Comparison of ENCODE assay signal across 1 cellular context in the genomic region with DNA sequence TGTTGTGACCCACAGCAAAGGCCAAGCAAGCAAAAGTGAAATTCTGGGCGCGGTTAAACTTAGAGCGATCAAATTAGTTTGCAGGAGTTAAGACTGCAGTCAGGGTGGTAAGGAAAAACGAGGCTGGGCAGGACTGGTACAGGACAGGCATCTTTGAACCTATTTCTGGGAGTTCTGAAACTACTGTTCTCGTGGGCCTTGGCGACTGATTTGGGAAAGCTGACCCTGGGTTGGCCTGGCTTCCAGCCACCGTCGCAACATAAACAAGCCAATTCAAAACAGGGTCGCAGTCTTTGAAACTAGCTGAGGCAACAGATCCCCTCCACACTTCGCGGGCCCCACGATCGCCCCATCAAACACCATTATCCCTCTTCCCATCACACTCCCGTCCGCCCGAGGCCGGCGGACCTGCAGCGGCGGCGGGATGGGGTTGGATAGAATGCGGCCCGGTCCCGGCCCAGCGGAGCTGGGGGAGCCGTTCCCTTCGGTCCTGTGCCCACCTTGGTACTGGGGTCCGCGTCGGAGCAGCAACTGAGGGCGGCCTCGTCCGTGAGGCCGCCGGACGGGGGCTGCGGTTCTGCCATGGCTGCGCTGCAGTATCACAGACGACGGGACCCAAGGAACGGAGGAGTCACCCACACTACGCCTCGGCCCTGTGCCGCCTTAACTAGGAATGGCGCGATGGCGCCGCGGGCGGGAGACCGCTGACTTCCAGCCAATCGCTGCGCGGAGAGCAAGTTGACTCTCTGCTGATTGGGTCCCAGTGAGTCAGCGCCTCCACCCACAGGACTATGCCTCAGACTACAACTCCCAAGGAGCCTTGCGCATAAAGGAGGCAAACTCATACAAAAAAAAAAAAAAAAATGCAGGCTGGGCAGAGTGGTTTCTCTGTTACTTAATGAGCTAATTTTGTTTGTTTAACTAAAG.
A peak's percentile ranks its signal among the peaks of the same experiment; 100 is the strongest.
TF ChIP-seq lines count a peak whose summit lies in the region.

A gene (minus strand): TSS at position 675 of the 927 bp plus-strand sequence. CDS start 91 bp downstream, at position 584.

TF ChIP-seq in HEK293, 187 proteins besides CTCF, POLR2A, EP300 and RAD21 (continued from another document and continues in another):
- TF ChIP-seq, protein P1, sequence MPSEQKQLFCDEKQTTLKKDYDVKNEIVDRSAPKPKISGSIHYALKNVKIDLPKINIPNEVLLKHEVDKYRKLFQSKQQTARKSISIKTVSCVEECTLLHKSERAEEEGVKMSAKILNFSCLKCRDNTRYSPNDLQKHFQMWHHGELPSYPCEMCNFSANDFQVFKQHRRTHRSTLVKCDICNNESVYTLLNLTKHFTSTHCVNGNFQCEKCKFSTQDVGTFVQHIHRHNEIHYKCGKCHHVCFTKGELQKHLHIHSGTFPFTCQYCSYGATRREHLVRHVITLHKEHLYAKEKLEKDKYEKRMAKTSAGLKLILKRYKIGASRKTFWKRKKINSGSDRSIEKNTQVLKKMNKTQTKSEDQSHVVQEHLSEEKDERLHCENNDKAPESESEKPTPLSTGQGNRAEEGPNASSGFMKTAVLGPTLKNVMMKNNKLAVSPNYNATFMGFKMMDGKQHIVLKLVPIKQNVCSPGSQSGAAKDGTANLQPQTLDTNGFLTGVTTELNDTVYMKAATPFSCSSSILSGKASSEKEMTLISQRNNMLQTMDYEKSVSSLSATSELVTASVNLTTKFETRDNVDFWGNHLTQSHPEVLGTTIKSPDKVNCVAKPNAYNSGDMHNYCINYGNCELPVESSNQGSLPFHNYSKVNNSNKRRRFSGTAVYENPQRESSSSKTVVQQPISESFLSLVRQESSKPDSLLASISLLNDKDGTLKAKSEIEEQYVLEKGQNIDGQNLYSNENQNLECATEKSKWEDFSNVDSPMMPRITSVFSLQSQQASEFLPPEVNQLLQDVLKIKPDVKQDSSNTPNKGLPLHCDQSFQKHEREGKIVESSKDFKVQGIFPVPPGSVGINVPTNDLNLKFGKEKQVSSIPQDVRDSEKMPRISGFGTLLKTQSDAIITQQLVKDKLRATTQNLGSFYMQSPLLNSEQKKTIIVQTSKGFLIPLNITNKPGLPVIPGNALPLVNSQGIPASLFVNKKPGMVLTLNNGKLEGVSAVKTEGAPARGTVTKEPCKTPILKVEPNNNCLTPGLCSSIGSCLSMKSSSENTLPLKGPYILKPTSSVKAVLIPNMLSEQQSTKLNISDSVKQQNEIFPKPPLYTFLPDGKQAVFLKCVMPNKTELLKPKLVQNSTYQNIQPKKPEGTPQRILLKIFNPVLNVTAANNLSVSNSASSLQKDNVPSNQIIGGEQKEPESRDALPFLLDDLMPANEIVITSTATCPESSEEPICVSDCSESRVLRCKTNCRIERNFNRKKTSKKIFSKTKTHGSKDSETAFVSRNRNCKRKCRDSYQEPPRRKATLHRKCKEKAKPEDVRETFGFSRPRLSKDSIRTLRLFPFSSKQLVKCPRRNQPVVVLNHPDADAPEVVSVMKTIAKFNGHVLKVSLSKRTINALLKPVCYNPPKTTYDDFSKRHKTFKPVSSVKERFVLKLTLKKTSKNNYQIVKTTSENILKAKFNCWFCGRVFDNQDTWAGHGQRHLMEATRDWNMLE (tag by site-specific recombination; conservative IDR thresholded peaks at IDR 0.05; ENCODE audit: low read depth), result 0 out of 2 replicates have a peak, but pooled peaks have one; percentile 18
- TF ChIP-seq, protein P2, sequence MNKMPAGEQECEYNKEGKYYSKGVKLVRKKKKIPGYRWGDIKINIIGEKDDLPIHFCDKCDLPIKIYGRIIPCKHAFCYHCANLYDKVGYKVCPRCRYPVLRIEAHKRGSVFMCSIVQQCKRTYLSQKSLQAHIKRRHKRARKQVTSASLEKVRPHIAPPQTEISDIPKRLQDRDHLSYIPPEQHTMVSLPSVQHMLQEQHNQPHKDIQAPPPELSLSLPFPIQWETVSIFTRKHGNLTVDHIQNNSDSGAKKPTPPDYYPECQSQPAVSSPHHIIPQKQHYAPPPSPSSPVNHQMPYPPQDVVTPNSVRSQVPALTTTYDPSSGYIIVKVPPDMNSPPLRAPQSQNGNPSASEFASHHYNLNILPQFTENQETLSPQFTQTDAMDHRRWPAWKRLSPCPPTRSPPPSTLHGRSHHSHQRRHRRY (tag by site-specific recombination; IDR thresholded peaks at IDR 0.05), result no peak
- TF ChIP-seq, protein P3, sequence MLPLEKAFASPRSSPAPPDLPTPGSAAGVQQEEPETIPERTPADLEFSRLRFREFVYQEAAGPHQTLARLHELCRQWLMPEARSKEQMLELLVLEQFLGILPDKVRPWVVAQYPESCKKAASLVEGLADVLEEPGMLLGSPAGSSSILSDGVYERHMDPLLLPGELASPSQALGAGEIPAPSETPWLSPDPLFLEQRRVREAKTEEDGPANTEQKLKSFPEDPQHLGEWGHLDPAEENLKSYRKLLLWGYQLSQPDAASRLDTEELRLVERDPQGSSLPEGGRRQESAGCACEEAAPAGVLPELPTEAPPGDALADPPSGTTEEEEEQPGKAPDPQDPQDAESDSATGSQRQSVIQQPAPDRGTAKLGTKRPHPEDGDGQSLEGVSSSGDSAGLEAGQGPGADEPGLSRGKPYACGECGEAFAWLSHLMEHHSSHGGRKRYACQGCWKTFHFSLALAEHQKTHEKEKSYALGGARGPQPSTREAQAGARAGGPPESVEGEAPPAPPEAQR (tag by site-specific recombination; IDR thresholded peaks at IDR 0.05), result no peak; the same call in 1 of the 2 replicates
- TF ChIP-seq ZNF239 (tag by site-specific recombination; IDR thresholded peaks at IDR 0.05), result no peak
- no peak for TF ChIP-seq OVOL3 (tag by site-specific recombination; IDR thresholded peaks at IDR 0.05)
- TF ChIP-seq, protein P4, sequence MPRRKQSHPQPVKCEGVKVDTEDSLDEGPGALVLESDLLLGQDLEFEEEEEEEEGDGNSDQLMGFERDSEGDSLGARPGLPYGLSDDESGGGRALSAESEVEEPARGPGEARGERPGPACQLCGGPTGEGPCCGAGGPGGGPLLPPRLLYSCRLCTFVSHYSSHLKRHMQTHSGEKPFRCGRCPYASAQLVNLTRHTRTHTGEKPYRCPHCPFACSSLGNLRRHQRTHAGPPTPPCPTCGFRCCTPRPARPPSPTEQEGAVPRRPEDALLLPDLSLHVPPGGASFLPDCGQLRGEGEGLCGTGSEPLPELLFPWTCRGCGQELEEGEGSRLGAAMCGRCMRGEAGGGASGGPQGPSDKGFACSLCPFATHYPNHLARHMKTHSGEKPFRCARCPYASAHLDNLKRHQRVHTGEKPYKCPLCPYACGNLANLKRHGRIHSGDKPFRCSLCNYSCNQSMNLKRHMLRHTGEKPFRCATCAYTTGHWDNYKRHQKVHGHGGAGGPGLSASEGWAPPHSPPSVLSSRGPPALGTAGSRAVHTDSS (tag by site-specific recombination; IDR thresholded peaks at IDR 0.05), result 0 out of 2 replicates have a peak, but pooled peaks have one; percentile 15
- peak; percentile 89 for TF ChIP-seq YY2 (tag by site-specific recombination; IDR thresholded peaks at IDR 0.05)
- TF ChIP-seq ZNF416 (tag by site-specific recombination; IDR thresholded peaks at IDR 0.05), result no peak
- no peak for TF ChIP-seq ZBTB7A (tag by site-specific recombination; IDR thresholded peaks at IDR 0.05; ENCODE audit: low read depth)
- no peak for TF ChIP-seq ZNF112 (tag by site-specific recombination; IDR thresholded peaks at IDR 0.05)
- no peak for TF ChIP-seq OSR2 (tag by site-specific recombination; IDR thresholded peaks at IDR 0.05)
- no peak for TF ChIP-seq ZBTB1 (tag by site-specific recombination; IDR thresholded peaks at IDR 0.05)
- TF ChIP-seq, protein P5, sequence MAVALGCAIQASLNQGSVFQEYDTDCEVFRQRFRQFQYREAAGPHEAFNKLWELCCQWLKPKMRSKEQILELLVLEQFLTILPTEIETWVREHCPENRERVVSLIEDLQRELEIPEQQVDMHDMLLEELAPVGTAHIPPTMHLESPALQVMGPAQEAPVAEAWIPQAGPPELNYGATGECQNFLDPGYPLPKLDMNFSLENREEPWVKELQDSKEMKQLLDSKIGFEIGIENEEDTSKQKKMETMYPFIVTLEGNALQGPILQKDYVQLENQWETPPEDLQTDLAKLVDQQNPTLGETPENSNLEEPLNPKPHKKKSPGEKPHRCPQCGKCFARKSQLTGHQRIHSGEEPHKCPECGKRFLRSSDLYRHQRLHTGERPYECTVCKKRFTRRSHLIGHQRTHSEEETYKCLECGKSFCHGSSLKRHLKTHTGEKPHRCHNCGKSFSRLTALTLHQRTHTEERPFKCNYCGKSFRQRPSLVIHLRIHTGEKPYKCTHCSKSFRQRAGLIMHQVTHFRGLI (tag by site-specific recombination; IDR thresholded peaks at IDR 0.05), result peak; percentile 89; the same call in 1 of the 2 replicates
- TF ChIP-seq, protein P6, sequence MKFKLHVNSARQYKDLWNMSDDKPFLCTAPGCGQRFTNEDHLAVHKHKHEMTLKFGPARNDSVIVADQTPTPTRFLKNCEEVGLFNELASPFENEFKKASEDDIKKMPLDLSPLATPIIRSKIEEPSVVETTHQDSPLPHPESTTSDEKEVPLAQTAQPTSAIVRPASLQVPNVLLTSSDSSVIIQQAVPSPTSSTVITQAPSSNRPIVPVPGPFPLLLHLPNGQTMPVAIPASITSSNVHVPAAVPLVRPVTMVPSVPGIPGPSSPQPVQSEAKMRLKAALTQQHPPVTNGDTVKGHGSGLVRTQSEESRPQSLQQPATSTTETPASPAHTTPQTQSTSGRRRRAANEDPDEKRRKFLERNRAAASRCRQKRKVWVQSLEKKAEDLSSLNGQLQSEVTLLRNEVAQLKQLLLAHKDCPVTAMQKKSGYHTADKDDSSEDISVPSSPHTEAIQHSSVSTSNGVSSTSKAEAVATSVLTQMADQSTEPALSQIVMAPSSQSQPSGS (tag by site-specific recombination; IDR thresholded peaks at IDR 0.05; ENCODE audit: low read depth), result no peak; the same call in 1 of the 2 replicates
- no peak for TF ChIP-seq KLF16 (tag by site-specific recombination; IDR thresholded peaks at IDR 0.05)
- peak; percentile 74 for TF ChIP-seq SP3 (tag by site-specific recombination; IDR thresholded peaks at IDR 0.05)
- TF ChIP-seq, protein P7, sequence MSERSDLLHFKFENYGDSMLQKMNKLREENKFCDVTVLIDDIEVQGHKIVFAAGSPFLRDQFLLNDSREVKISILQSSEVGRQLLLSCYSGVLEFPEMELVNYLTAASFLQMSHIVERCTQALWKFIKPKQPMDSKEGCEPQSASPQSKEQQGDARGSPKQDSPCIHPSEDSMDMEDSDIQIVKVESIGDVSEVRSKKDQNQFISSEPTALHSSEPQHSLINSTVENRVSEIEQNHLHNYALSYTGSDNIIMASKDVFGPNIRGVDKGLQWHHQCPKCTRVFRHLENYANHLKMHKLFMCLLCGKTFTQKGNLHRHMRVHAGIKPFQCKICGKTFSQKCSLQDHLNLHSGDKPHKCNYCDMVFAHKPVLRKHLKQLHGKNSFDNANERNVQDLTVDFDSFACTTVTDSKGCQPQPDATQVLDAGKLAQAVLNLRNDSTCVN (tag by site-specific recombination; optimal IDR thresholded peaks at IDR 0.05), result peak; percentile 35
- no peak for TF ChIP-seq ZIC2 (tag by site-specific recombination; IDR thresholded peaks at IDR 0.05)
- TF ChIP-seq ZNF175 (tag by site-specific recombination; IDR thresholded peaks at IDR 0.05), result no peak
- no peak for TF ChIP-seq ZNF366 (tag by site-specific recombination; conservative IDR thresholded peaks at IDR 0.05)
- TF ChIP-seq ZEB2 (tag by site-specific recombination; IDR thresholded peaks at IDR 0.05), result peak; percentile 46; the same call in 1 of the 2 replicates
- TF ChIP-seq, protein P8, sequence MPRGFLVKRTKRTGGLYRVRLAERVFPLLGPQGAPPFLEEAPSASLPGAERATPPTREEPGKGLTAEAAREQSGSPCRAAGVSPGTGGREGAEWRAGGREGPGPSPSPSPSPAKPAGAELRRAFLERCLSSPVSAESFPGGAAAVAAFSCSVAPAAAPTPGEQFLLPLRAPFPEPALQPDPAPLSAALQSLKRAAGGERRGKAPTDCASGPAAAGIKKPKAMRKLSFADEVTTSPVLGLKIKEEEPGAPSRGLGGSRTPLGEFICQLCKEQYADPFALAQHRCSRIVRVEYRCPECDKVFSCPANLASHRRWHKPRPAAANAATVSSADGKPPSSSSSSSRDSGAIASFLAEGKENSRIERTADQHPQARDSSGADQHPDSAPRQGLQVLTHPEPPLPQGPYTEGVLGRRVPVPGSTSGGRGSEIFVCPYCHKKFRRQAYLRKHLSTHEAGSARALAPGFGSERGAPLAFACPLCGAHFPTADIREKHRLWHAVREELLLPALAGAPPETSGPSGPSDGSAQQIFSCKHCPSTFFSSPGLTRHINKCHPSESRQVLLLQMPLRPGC (tag by site-specific recombination; IDR thresholded peaks at IDR 0.05), result no peak
- no peak for TF ChIP-seq ZNF544 (tag by site-specific recombination; IDR thresholded peaks at IDR 0.05)
- no peak for TF ChIP-seq ZNF266 (tag by site-specific recombination; IDR thresholded peaks at IDR 0.05; ENCODE audit: low read depth)
- TF ChIP-seq ZFP41 (tag by site-specific recombination; IDR thresholded peaks at IDR 0.05; ENCODE audit: borderline replicate concordance), result no peak
- TF ChIP-seq ZNF214 (tag by site-specific recombination; IDR thresholded peaks at IDR 0.05; ENCODE audit: borderline replicate concordance), result no peak
- TF ChIP-seq ZBTB17 (tag by site-specific recombination; IDR thresholded peaks at IDR 0.05), result no peak
- TF ChIP-seq ZNF747 (tag by site-specific recombination; IDR thresholded peaks at IDR 0.05), result no peak
- peak; percentile 40; the same call in 1 of the 2 replicates for TF ChIP-seq IKZF3 (tag by site-specific recombination; IDR thresholded peaks at IDR 0.05)
- TF ChIP-seq ZNF423 (tag by site-specific recombination; IDR thresholded peaks at IDR 0.05), result no peak
- no peak for TF ChIP-seq ZNF37A (tag by site-specific recombination; IDR thresholded peaks at IDR 0.05)
- TF ChIP-seq, protein P9, sequence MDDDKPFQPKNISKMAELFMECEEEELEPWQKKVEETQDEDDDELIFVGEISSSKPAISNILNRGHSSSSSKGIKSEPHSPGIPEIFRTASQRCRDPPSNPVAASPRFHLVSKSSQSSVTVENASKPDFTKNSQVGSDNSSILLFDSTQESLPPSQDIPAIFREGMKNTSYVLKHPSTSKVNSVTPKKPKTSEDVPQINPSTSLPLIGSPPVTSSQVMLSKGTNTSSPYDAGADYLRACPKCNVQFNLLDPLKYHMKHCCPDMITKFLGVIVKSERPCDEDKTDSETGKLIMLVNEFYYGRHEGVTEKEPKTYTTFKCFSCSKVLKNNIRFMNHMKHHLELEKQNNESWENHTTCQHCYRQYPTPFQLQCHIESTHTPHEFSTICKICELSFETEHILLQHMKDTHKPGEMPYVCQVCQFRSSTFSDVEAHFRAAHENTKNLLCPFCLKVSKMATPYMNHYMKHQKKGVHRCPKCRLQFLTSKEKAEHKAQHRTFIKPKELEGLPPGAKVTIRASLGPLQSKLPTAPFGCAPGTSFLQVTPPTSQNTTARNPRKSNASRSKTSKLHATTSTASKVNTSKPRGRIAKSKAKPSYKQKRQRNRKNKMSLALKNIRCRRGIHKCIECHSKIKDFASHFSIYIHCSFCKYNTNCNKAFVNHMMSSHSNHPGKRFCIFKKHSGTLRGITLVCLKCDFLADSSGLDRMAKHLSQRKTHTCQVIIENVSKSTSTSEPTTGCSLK (tag by site-specific recombination; IDR thresholded peaks at IDR 0.05), result no peak
- TF ChIP-seq, protein P10, sequence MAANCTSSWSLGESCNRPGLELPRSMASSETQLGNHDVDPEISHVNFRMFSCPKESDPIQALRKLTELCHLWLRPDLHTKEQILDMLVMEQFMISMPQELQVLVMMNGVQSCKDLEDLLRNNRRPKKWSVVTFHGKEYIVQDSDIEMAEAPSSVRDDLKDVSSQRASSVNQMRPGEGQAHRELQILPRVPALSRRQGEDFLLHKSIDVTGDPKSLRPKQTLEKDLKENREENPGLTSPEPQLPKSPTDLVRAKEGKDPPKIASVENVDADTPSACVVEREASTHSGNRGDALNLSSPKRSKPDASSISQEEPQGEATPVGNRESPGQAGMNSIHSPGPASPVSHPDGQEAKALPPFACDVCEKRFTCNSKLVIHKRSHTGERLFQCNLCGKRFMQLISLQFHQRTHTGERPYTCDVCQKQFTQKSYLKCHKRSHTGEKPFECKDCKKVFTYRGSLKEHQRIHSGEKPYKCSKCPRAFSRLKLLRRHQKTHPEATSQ (tag by site-specific recombination; IDR thresholded peaks at IDR 0.05), result 0 out of 2 replicates have a peak, but pooled peaks have one; percentile 26
- no peak for TF ChIP-seq ZFP3 (tag by site-specific recombination; IDR thresholded peaks at IDR 0.05; ENCODE audit: low read depth)
- TF ChIP-seq ZNF146 (tag by site-specific recombination; IDR thresholded peaks at IDR 0.05), result no peak
